In genomic region chr12:6779667-6780459, GRCh38 we compare ENCODE assay signal across 12 cellular contexts. TPM values are rescaled to one million over a fixed set of nuclear protein-coding genes. Genes with fewer than 3 reads are reported as not detected.
A peak's percentile ranks its signal among the peaks of the same experiment; 100 is the strongest.
DNase-seq lines count a peak whose midpoint lies in the region; ATAC-seq, FAIRE-seq and TF ChIP-seq lines count a peak whose summit lies in the region.
"Had no signal": no experiment of that assay in that cellular context is flagged by ENCODE, and none has a peak within 500 bp of the region (broad histone marks: within the 10 kb centered on the region; RNA-seq: fewer than 3 reads in every experiment).

No MANE protein-coding gene starts in this region.

- H3K27me3 ChIP-seq in breast epithelium (no peaks in the 10 kb centered on the region), thymus (ENCODE audit: control insufficient read depth, insufficient read depth) (no peaks in the 10 kb centered on the region)

- H3K9me3 ChIP-seq in breast epithelium (no peaks in the 10 kb centered on the region), thymus (ENCODE audit: control insufficient read depth) (no peaks in the 10 kb centered on the region)
- H3K9me3 ChIP-seq: lower lobe of right lung had no signal

- WGBS in thymus, result 86% methylated on average over 8 of the region's 8 CpGs

- H3K4me3 ChIP-seq in breast epithelium (no peak overlapping the region), thymus (ENCODE audit: low read length) (no peak overlapping the region)

- no TSS peak for BruUV-seq in MCF 10A (replicated peaks; lab: Mats Ljungman, UMichigan)

- DNase-seq in breast epithelium (ENCODE audit: low spot score in 2 of 2), result peak in 1 of 2 donors; percentile 65
- no peak for DNase-seq in MCF 10A (ENCODE audit: unreplicated experiment)
- no peak for DNase-seq in activated T-cell treated with anti-CD3 and anti-CD28 coated beads, Interleukin-2, amount 50 U/mL, for 72 hours
- DNase-seq in left colon, result no peak
- no peak for DNase-seq in frontal cortex (ENCODE audit: low spot score in 2 of 2)
- DNase-seq: DND-41, lower lobe of right lung, NCI-H524 treated with DMSO at 0.1 percent for 48 hours had no signal

- H3K27ac ChIP-seq in breast epithelium (peak overlapping the region; percentile 75 to 79), thymus (ENCODE audit: low read depth) (peak overlapping the region; percentile 70)

- H3K36me3 Mint-ChIP-seq in MCF 10A (ENCODE audit: insufficient read depth, unreplicated experiment), result no peaks in the 10 kb centered on the region
- peaks cover 10 to 16% of the 10 kb centered on the region in 2 donors for H3K36me3 Mint-ChIP-seq in activated T-cell treated with anti-CD3 and anti-CD28 coated beads, Interleukin-2, amount 50 U/mL, for 72 hours (ENCODE audit: insufficient read depth in 2 of 2)

- H3K36me3 ChIP-seq in breast epithelium (no peaks in the 10 kb centered on the region), thymus (ENCODE audit: control insufficient read depth, insufficient read depth) (no peaks in the 10 kb centered on the region)
- H3K36me3 ChIP-seq: lower lobe of right lung had no signal

- H3K9me3 Mint-ChIP-seq in MCF 10A (ENCODE audit: unreplicated experiment), result no peaks in the 10 kb centered on the region
- H3K9me3 Mint-ChIP-seq in activated T-cell treated with anti-CD3 and anti-CD28 coated beads, Interleukin-2, amount 50 U/mL, for 72 hours, result no peaks in the 10 kb centered on the region

- H3K4me3 Mint-ChIP-seq in MCF 10A (ENCODE audit: unreplicated experiment), result no peak overlapping the region
- peak overlapping the region; percentile 74 to 92 for H3K4me3 Mint-ChIP-seq in activated T-cell treated with anti-CD3 and anti-CD28 coated beads, Interleukin-2, amount 50 U/mL, for 72 hours

- FAIRE-seq in frontal cortex (lab: Jason Lieb, UNC), result no peak

- no peaks in the 10 kb centered on the region for H3K4me1 ChIP-seq in breast epithelium
- H3K4me1 ChIP-seq in thymus (ENCODE audit: control insufficient read depth, insufficient read depth, low read length), result peaks cover 68% of the 10 kb centered on the region

- POLR2A ChIA-PET in MCF 10A (lab: Yijun Ruan, JAX), result interaction anchor here (1.0 to 6.0 kb wide), 3 partner anchors 14 to 56 kb away, joined by 5 to 27 read pairs (median 5); partner anchors contain the start of genes COPS7A, MLF2 and PTMS

- CTCF ChIA-PET in MCF 10A (lab: Yijun Ruan, JAX), result interaction anchor here (0.6 to 7.4 kb wide), 14 partner anchors 8 to 183 kb away, joined by 3 to 110 read pairs (median 3); partner anchors contain the start of genes CD4, MLF2 and PTMS

- no peak overlapping the region for H3K27ac Mint-ChIP-seq in MCF 10A (ENCODE audit: low read depth, unreplicated experiment)
- peak overlapping the region; percentile 87 for H3K27ac Mint-ChIP-seq in activated T-cell treated with anti-CD3 and anti-CD28 coated beads, Interleukin-2, amount 50 U/mL, for 72 hours

- TF ChIP-seq POLR2A in breast epithelium (IDR thresholded peaks at IDR 0.05), result no peak

- no peak for TF ChIP-seq CTCF in breast epithelium (IDR thresholded peaks at IDR 0.05)
- no peak for TF ChIP-seq CTCF in MCF 10A (IDR thresholded peaks at IDR 0.05; ENCODE audit: unreplicated experiment)

- peaks cover 10% of the 10 kb centered on the region for H3K4me1 Mint-ChIP-seq in MCF 10A (ENCODE audit: insufficient read depth, unreplicated experiment)
- H3K4me1 Mint-ChIP-seq in activated T-cell treated with anti-CD3 and anti-CD28 coated beads, Interleukin-2, amount 50 U/mL, for 72 hours (ENCODE audit: low read depth), result peaks cover 93% of the 10 kb centered on the region

- H3K27me3 Mint-ChIP-seq in MCF 10A (ENCODE audit: insufficient read depth, unreplicated experiment), result no peaks in the 10 kb centered on the region
- H3K27me3 Mint-ChIP-seq in activated T-cell treated with anti-CD3 and anti-CD28 coated beads, Interleukin-2, amount 50 U/mL, for 72 hours (ENCODE audit: low read depth), result no peaks in the 10 kb centered on the region

- intact Hi-C loops in breast epithelium (cut with DNase I; ENCODE audit: low total_unique reads), result no loop called here
- intact Hi-C loops in MCF 10A (cut with micrococcal nuclease), result loop anchor here (1.0 to 5.0 kb wide), 5 partner anchors 13 to 213 kb away; partner anchors contain the start of genes MLF2 and NOP2
- intact Hi-C loops in left colon (cut with DNase I, micrococcal nuclease), result loop anchor here in 1 of 2 donors (5.0 kb wide), 1 partner anchor 33 kb away; no protein-coding TSS in a partner anchor

- ATAC-seq in activated T-cell treated with anti-CD3 and anti-CD28 coated beads, Interleukin-2, amount 50 U/mL, for 72 hours (replicated peaks in 1 of 2), result peak; percentile 22 to 25
- ATAC-seq in left colon, result peak; percentile 50
- no peak for ATAC-seq in GM18870 (IDR thresholded peaks at IDR 0.05; ENCODE audit: unreplicated experiment)
- no peak for ATAC-seq in HG03521 (IDR thresholded peaks at IDR 0.05; ENCODE audit: unreplicated experiment)

RNA-seq across cellular contexts. Expression of gene LAG3, which starts 7.5 kb away (rescaled TPM):
- total RNA-seq in breast epithelium (1 to 10 TPM in 1 of 3 donors, under 1 TPM in 2; 0.44 to 1.3 (median 0.80) TPM), MCF 10A (2022) (0.58 and 1.0 TPM in 2 replicates), left colon (1 to 10 TPM in 1 of 2 donors, under 1 TPM in 1; 0.89 to 1.6 TPM), frontal cortex (under 0.01 TPM)
- total RNA-seq in activated T-cell treated with anti-CD3 and anti-CD28 coated beads, Interleukin-2, amount 50 U/mL, for 72 hours, result 100 to 1,000 TPM; 117 to 188 TPM
- 4.8 TPM for polyA plus RNA-seq in thymus

RNA-seq across cellular contexts. Expression of gene CD4, which starts 9.5 kb away (rescaled TPM):
- total RNA-seq in breast epithelium (10 to 100 TPM in 2 of 3 donors, 1 to 10 TPM in 1; 5.9 to 29.0 (median 11.0) TPM), MCF 10A (2022) (not detected in 2 replicates), left colon (10 to 100 TPM in 1 of 2 donors, 1 to 10 TPM in 1; 4.3 to 18.1 TPM), frontal cortex (2.0 TPM)
- total RNA-seq in activated T-cell treated with anti-CD3 and anti-CD28 coated beads, Interleukin-2, amount 50 U/mL, for 72 hours, result 100 to 1,000 TPM; 126 to 141 TPM
- polyA plus RNA-seq in thymus, result 50.9 TPM
- total RNA-seq: HT1080 had no signal

RNA-seq across cellular contexts. Expression of gene PTMS, which starts 13.7 kb away (rescaled TPM):
- total RNA-seq in breast epithelium, result 100 to 1,000 TPM in 1 of 3 donors, 10 to 100 TPM in 2; 70.9 to 101 (median 85.8) TPM
- total RNA-seq in MCF 10A (2022), result 242 and 284 TPM in 2 replicates
- total RNA-seq in activated T-cell treated with anti-CD3 and anti-CD28 coated beads, Interleukin-2, amount 50 U/mL, for 72 hours, result 100 to 1,000 TPM; 119 to 154 TPM
- total RNA-seq in left colon, result 100 to 1,000 TPM in 1 of 2 donors, 10 to 100 TPM in 1; 89.6 to 123 TPM
- polyA plus RNA-seq in thymus, result 186 TPM
- total RNA-seq in frontal cortex, result 47.7 TPM

RNA-seq across cellular contexts. Expression of gene MLF2, which starts 26.9 kb away (rescaled TPM):
- total RNA-seq in breast epithelium, result 100 to 1,000 TPM; 130 to 168 (median 159) TPM
- total RNA-seq in MCF 10A (2022), result 151 and 162 TPM in 2 replicates
- total RNA-seq in activated T-cell treated with anti-CD3 and anti-CD28 coated beads, Interleukin-2, amount 50 U/mL, for 72 hours, result 100 to 1,000 TPM; 122 to 134 TPM
- 100 to 1,000 TPM; 167 to 180 TPM for total RNA-seq in left colon
- polyA plus RNA-seq in thymus, result 131 TPM
- 77.9 TPM for total RNA-seq in frontal cortex

RNA-seq across cellular contexts. Expression of gene GPR162, which starts 41.8 kb away (rescaled TPM):
- total RNA-seq in breast epithelium (1 to 10 TPM; 2.6 to 4.2 (median 4.1) TPM), MCF 10A (2022) (not detected in 2 replicates), left colon (1 to 10 TPM; 1.3 to 4.3 TPM), frontal cortex (81.1 TPM)
- total RNA-seq in activated T-cell treated with anti-CD3 and anti-CD28 coated beads, Interleukin-2, amount 50 U/mL, for 72 hours, result under 1 TPM; 0.72 to 0.93 TPM
- 4.4 TPM for polyA plus RNA-seq in thymus

Comparison
In these comparisons a context has a peak if more than half of its experiments do, and no peak if none do; other contexts are left out.
1. ATAC-seq: peak in activated T-cell treated with anti-CD3 and anti-CD28 coated beads, Interleukin-2, amount 50 U/mL, for 72 hours (2 of 2) and left colon (single experiment); none in GM18870 (single experiment) and HG03521 (single experiment).
2. RNA of gene LAG3, which starts 7.5 kb away (total RNA-seq): 117 to 188 TPM in activated T-cell treated with anti-CD3 and anti-CD28 coated beads, Interleukin-2, amount 50 U/mL, for 72 hours; 0.89 to 1.6 TPM in left colon, 0.44 to 1.3 TPM in breast epithelium, 0.58 to 1.0 TPM in MCF 10A and under 0.01 TPM in frontal cortex (single experiment); every median in the first group is over 10 times any median in the second.
3. RNA of gene CD4, which starts 9.5 kb away (total RNA-seq): 126 to 141 TPM in activated T-cell treated with anti-CD3 and anti-CD28 coated beads, Interleukin-2, amount 50 U/mL, for 72 hours; 4.3 to 18.1 TPM in left colon, 5.9 to 29.0 TPM in breast epithelium, 2.0 TPM in frontal cortex (single experiment) and not detected in MCF 10A; every median in the first group is over 4 times any median in the second.